Comparison of ENCODE assay signal across 16 cellular contexts in the genomic region with DNA sequence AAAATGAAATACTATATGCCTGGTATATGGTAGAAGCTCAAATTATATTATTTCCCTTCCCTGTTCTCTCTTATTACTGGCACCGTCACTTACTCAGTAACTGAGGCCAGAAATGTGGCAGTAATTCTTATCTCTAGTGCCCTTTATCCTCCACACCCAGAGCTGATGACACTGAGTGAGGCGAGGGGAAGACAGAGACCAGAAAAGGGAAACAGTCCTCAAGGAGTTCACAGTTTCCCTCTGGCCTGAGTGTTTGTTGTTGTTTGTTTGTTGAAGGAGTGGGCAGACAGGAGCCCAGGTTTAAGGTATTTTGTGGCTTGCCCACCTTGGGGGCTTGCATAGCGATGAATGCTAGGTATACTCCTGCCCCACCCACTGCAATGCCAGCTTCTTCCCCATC.
"Had no signal": no experiment of that assay in that cellular context is flagged by ENCODE, and none has a peak within 500 bp of the region (broad histone marks: within the 10 kb centered on the region; RNA-seq: fewer than 3 reads in every experiment).

No MANE protein-coding gene starts in this region.

- H3K4me3 ChIP-seq: prostate gland, testis had no signal

- DNase-seq: activated CD4-positive, alpha-beta T cell treated with anti-CD3 and anti-CD28 coated beads, Interleukin-2, amount 10 ng/mL, durations not matched to agents 7 days and 5 days; activated CD8-positive, alpha-beta memory T cell treated with anti-CD3 and anti-CD28 coated beads for 24 hours; activated effector memory CD4-positive, alpha-beta T cell treated with Interleukin-2 at 50 U/mL for 16 hours; central memory CD4-positive, alpha-beta T cell; cortex of kidney; effector CD8-positive, alpha-beta T cell; nephron progenitor cell; stimulated activated CD4-positive, alpha-beta T cell treated with anti-CD3 and anti-CD28 coated beads, Interleukin-12 subunit alpha, Interleukin-12 subunit beta, amount 100 ng/mL, for 4 hours; stimulated activated naive CD8-positive, alpha-beta T cell treated with anti-CD3 and anti-CD28 coated beads, Interleukin-15, Interleukin-2, amounts not matched to agents 100 U/mL and 50 U/mL, for 24 hours; T-helper 9 cell; testis had no signal

- H3K36me3 Mint-ChIP-seq: activated naive CD4-positive, alpha-beta T cell treated with anti-CD3 and anti-CD28 coated beads, Interleukin-2, amount 50 U/mL, for 24 hours; memory B cell had no signal

- H3K27ac Mint-ChIP-seq: activated CD4-positive, alpha-beta T cell treated with anti-CD3 and anti-CD28 coated beads, Interleukin-2, amount 10 ng/mL, durations not matched to agents 7 days and 5 days; activated naive CD4-positive, alpha-beta T cell treated with anti-CD3 and anti-CD28 coated beads, Interleukin-2, amount 50 U/mL, for 24 hours; memory B cell; nephron progenitor cell had no signal

- H3K27me3 Mint-ChIP-seq: activated naive CD4-positive, alpha-beta T cell treated with anti-CD3 and anti-CD28 coated beads, Interleukin-2, amount 50 U/mL, for 24 hours had no signal

- H3K4me1 Mint-ChIP-seq: memory B cell had no signal

- H3K9me3 Mint-ChIP-seq: activated CD4-positive, alpha-beta T cell treated with anti-CD3 and anti-CD28 coated beads, Interleukin-2, amount 10 ng/mL, durations not matched to agents 7 days and 5 days; activated naive CD4-positive, alpha-beta T cell treated with anti-CD3 and anti-CD28 coated beads, Interleukin-2, amount 50 U/mL, for 24 hours; memory B cell; nephron progenitor cell had no signal

- H3K9me3 ChIP-seq: prostate gland, testis had no signal

- H3K4me3 Mint-ChIP-seq: activated CD4-positive, alpha-beta T cell treated with anti-CD3 and anti-CD28 coated beads, Interleukin-2, amount 10 ng/mL, durations not matched to agents 7 days and 5 days; activated naive CD4-positive, alpha-beta T cell treated with anti-CD3 and anti-CD28 coated beads, Interleukin-2, amount 50 U/mL, for 24 hours; memory B cell; nephron progenitor cell had no signal

- H3K4me1 ChIP-seq: prostate gland, testis had no signal

- H3K36me3 ChIP-seq: prostate gland had no signal

- H3K27me3 ChIP-seq: testis had no signal

- ATAC-seq: sciatic nerve; stimulated activated naive CD8-positive, alpha-beta T cell treated with anti-CD3 and anti-CD28 coated beads, Interleukin-15, Interleukin-2, amounts not matched to agents 100 U/mL and 50 U/mL, for 24 hours had no signal

- H3K27ac ChIP-seq: epithelial cell of prostate, prostate gland, testis had no signal
